Comparison of ENCODE assay signal across 24 cellular contexts in genomic region chr6:152308306-152308705, GRCh38.
"Had no signal": no experiment of that assay in that cellular context is flagged by ENCODE, and none has a peak within 500 bp of the region (broad histone marks: within the 10 kb centered on the region; RNA-seq: fewer than 3 reads in every experiment).

No MANE protein-coding gene starts in this region.

- H3K27ac ChIP-seq: coronary artery, lower lobe of right lung, ovary, psoas muscle, skin epidermis, suprapubic skin, transverse colon, vagina had no signal

- H3K27me3 Mint-ChIP-seq: effector memory CD8-positive, alpha-beta T cell; stimulated activated naive CD8-positive, alpha-beta T cell treated with anti-CD3 and anti-CD28 coated beads, Interleukin-15, amount 100 ng/mL, for 72 hours had no signal

- DNase-seq: effector memory CD8-positive, alpha-beta T cell; erythroblast; hypothalamus; immature natural killer cell; islet precursor cell; kidney glomerular epithelial cell; left colon; left ventricle myocardium superior; lower lobe of right lung; nephron progenitor cell; nucleus accumbens; ovary; posterior cingulate gyrus; psoas muscle; right cardiac atrium; stimulated activated CD4-positive, alpha-beta T cell treated with anti-CD3 and anti-CD28 coated beads, Interleukin-15, amount 100 ng/mL, for 24 hours; stimulated activated CD4-positive, alpha-beta T cell treated with anti-CD3 and anti-CD28 coated beads, Interleukin-2, amount 100 ng/mL, for 48 hours; stimulated activated naive CD4-positive, alpha-beta T cell; stimulated activated naive CD8-positive, alpha-beta T cell treated with anti-CD3 and anti-CD28 coated beads, Interleukin-15, amount 100 ng/mL, for 72 hours; transverse colon had no signal

- H3K27me3 ChIP-seq: ovary, suprapubic skin, transverse colon, vagina had no signal

- H3K4me3 ChIP-seq: coronary artery, lower lobe of right lung, ovary, psoas muscle, skin epidermis, suprapubic skin, transverse colon, vagina had no signal

- H3K36me3 ChIP-seq: ovary, transverse colon had no signal

- H3K4me3 Mint-ChIP-seq: effector memory CD8-positive, alpha-beta T cell; immature natural killer cell; nephron progenitor cell; stimulated activated naive CD8-positive, alpha-beta T cell treated with anti-CD3 and anti-CD28 coated beads, Interleukin-15, amount 100 ng/mL, for 72 hours had no signal

- H3K9me3 Mint-ChIP-seq: effector memory CD8-positive, alpha-beta T cell; immature natural killer cell; nephron progenitor cell; stimulated activated naive CD8-positive, alpha-beta T cell treated with anti-CD3 and anti-CD28 coated beads, Interleukin-15, amount 100 ng/mL, for 72 hours had no signal

- ATAC-seq: effector memory CD8-positive, alpha-beta T cell; left colon; left ventricle myocardium superior; lower lobe of right lung; psoas muscle; right cardiac atrium; stimulated activated naive CD8-positive, alpha-beta T cell treated with anti-CD3 and anti-CD28 coated beads, Interleukin-15, amount 100 ng/mL, for 72 hours had no signal

- H3K27ac Mint-ChIP-seq: nephron progenitor cell had no signal

- H3K4me1 Mint-ChIP-seq: nephron progenitor cell had no signal

- H3K4me1 ChIP-seq: lower lobe of right lung, psoas muscle, suprapubic skin, transverse colon, vagina had no signal

- H3K9me3 ChIP-seq: lower lobe of right lung, ovary, psoas muscle, suprapubic skin, transverse colon, vagina had no signal
